In genomic region chr19:37317403-37318209, GRCh38 we compare ENCODE assay signal across 8 cellular contexts. TPM values are rescaled to one million over a fixed set of nuclear protein-coding genes. Genes with fewer than 3 reads are reported as not detected.
DNase-seq lines count a peak whose midpoint lies in the region; ATAC-seq and TF ChIP-seq lines count a peak whose summit lies in the region.

No MANE protein-coding gene starts in this region.

- H3K27me3 ChIP-seq in OCI-LY3 (ENCODE audit: low read depth, low read length): no peaks in the 10 kb centered on the region

- peaks cover 27% of the 10 kb centered on the region for H3K36me3 ChIP-seq in OCI-LY3 (replicated peaks; ENCODE audit: low read depth, low read length)
- H3K36me3 ChIP-seq in mucosa of descending colon (ENCODE audit: low read depth): no peaks in the 10 kb centered on the region

- 0 out of 2 replicates have a peak, but pooled peaks cover 2% of the 10 kb centered on the region for H3K4me1 ChIP-seq in OCI-LY3 (ENCODE audit: low read length)
- peaks cover 11% of the 10 kb centered on the region for H3K4me1 ChIP-seq in mucosa of descending colon (ENCODE audit: low read depth)

- intact Hi-C loops in mucosa of descending colon (cut with DNase I, micrococcal nuclease): no loop called here

- TF ChIP-seq CTCF in OCI-LY3 (IDR thresholded peaks at IDR 0.05; ENCODE audit: low read depth, low read length) (peak; percentile 44), mucosa of descending colon (IDR thresholded peaks at IDR 0.05) (peak; percentile 49)

- DNase-seq in DMS 273 treated with DMSO at 0.1 percent for 48 hours (lab: John Stamatoyannopoulos, UW): peak; percentile 99
- DNase-seq in HuH-7 (ENCODE audit: low spot score): peak; percentile 94
- peak; percentile 88 for DNase-seq in activated T-cell treated with anti-CD3 and anti-CD28 coated beads for 4 hours
- peak; percentile 98 for DNase-seq in epithelial cell of prostate (ENCODE audit: low read depth, low spot score)
- DNase-seq in mucosa of descending colon: peak; percentile 96 to 98 (median 96)
- peak; percentile 87 for DNase-seq in stimulated activated CD8-positive, alpha-beta memory T cell treated with anti-CD3 and anti-CD28 coated beads, Interleukin-4, amount 100 ng/mL, for 24 hours (ENCODE audit: low read depth)

- H3K4me2 ChIP-seq in OCI-LY3 (ENCODE audit: low read length): peak overlapping the region; percentile 69

- H4K20me1 ChIP-seq in OCI-LY3 (ENCODE audit: insufficient read depth, low read length): no peaks in the 10 kb centered on the region

- H3K9me3 ChIP-seq in OCI-LY3 (ENCODE audit: insufficient read depth, low read length) (0 out of 2 replicates have a peak, but pooled peaks cover 5% of the 10 kb centered on the region), mucosa of descending colon (peaks cover 14% of the 10 kb centered on the region)

- H3K4me3 ChIP-seq in OCI-LY3 (ENCODE audit: low read length) (peak overlapping the region; percentile 84), mucosa of descending colon (peak overlapping the region; percentile 59)

- H3K27ac ChIP-seq in OCI-LY3 (ENCODE audit: low read length): peak overlapping the region; percentile 65
- peak overlapping the region; percentile 57 for H3K27ac ChIP-seq in epithelial cell of prostate

- H3K79me2 ChIP-seq in OCI-LY3 (ENCODE audit: low read length): peaks cover 48% of the 10 kb centered on the region

- ATAC-seq in GM21515 (IDR thresholded peaks at IDR 0.05; ENCODE audit: unreplicated experiment) (peak; percentile 96), mucosa of descending colon (peak; percentile 99)

- peak overlapping the region; percentile 85 for H3K9ac ChIP-seq in OCI-LY3 (ENCODE audit: low read length)

- H2AFZ ChIP-seq in OCI-LY3 (ENCODE audit: low read depth, low read length): peak overlapping the region; percentile 94

RNA-seq across cellular contexts. Expression of gene ZNF527, which starts 53.3 kb away (rescaled TPM):
- 1 to 10 TPM; 3.6 to 8.5 (median 4.9) TPM for total RNA-seq in mucosa of descending colon

Comparison
In these comparisons a context has a peak if more than half of its experiments do, and no peak if none do; other contexts are left out.
1. Peak in every context shown above with its lines: DNase-seq, ATAC-seq, H3K4me3 ChIP-seq and H3K27ac ChIP-seq.